21 cellular contexts compared by ENCODE assay signal in the genomic region with DNA sequence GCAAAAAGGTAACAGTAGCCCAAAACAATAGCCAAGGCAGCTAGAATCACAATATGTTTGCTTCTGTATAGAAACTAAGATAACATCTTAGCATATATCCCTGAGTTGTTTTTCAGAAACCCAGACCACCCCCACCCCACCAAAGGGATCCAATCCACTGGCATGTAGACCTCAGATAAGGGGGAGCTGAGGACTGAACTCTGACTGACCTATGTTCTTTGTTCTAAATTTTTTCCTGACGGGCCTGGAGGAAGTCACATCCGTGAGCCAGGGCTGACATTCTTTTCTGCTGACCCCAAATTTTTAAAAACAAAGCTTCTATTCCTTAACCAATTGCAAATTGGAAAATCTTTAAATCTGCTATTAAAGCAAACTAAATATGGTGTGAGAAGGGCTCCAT.
"Had no signal": no experiment of that assay in that cellular context is flagged by ENCODE, and none has a peak within 500 bp of the region (broad histone marks: within the 10 kb centered on the region; RNA-seq: fewer than 3 reads in every experiment).

No MANE protein-coding gene starts in this region.

- H3K27me3 Mint-ChIP-seq: activated CD4-positive, alpha-beta T cell treated with anti-CD3 and anti-CD28 coated beads, Interleukin-2, amount 10 ng/mL, durations not matched to agents 24 days and 14 days; central memory CD8-positive, alpha-beta T cell had no signal

- H3K9me3 ChIP-seq: adrenal gland, body of pancreas, psoas muscle, right lobe of liver, thoracic aorta, upper lobe of right lung had no signal

- H3K36me3 ChIP-seq: adrenal gland, right lobe of liver, thoracic aorta, upper lobe of right lung had no signal

- H3K4me3 ChIP-seq: adrenal gland, body of pancreas, coronary artery, psoas muscle, right lobe of liver, thoracic aorta, upper lobe of right lung had no signal

- H3K4me1 ChIP-seq: adrenal gland, body of pancreas, psoas muscle, right lobe of liver, upper lobe of right lung had no signal

- H3K27ac Mint-ChIP-seq: activated CD4-positive, alpha-beta T cell treated with anti-CD3 and anti-CD28 coated beads, Interleukin-2, amount 10 ng/mL, durations not matched to agents 24 days and 14 days; activated naive CD4-positive, alpha-beta T cell treated with anti-CD3 and anti-CD28 coated beads, Interleukin-2, amount 50 U/mL, for 72 hours; activated T-cell treated with anti-CD3 and anti-CD28 coated beads, Interleukin-2, amount 50 U/mL, for 72 hours; nephron; stimulated activated effector memory CD8-positive, alpha-beta T cell treated with anti-CD3 and anti-CD28 coated beads, Interleukin-12 subunit alpha, Interleukin-12 subunit beta, amount 100 ng/mL, for 72 hours had no signal

- H3K4me3 Mint-ChIP-seq: activated CD4-positive, alpha-beta T cell treated with anti-CD3 and anti-CD28 coated beads, Interleukin-2, amount 10 ng/mL, durations not matched to agents 24 days and 14 days; activated T-cell treated with anti-CD3 and anti-CD28 coated beads, Interleukin-2, amount 50 U/mL, for 72 hours; central memory CD8-positive, alpha-beta T cell; nephron; stimulated activated effector memory CD8-positive, alpha-beta T cell treated with anti-CD3 and anti-CD28 coated beads, Interleukin-12 subunit alpha, Interleukin-12 subunit beta, amount 100 ng/mL, for 72 hours had no signal

- H3K36me3 Mint-ChIP-seq: activated naive CD4-positive, alpha-beta T cell treated with anti-CD3 and anti-CD28 coated beads, Interleukin-2, amount 50 U/mL, for 72 hours; stimulated activated effector memory CD8-positive, alpha-beta T cell treated with anti-CD3 and anti-CD28 coated beads, Interleukin-12 subunit alpha, Interleukin-12 subunit beta, amount 100 ng/mL, for 72 hours had no signal

- DNase-seq: activated CD4-positive, alpha-beta T cell treated with anti-CD3 and anti-CD28 coated beads, Interleukin-2, amount 10 ng/mL, durations not matched to agents 24 days and 14 days; activated CD8-positive, alpha-beta memory T cell treated with anti-CD3 and anti-CD28 coated beads, Interleukin-2, amount 50 U/mL, for 4 hours; activated gamma-delta T cell treated with Interleukin-2 at 50 U/mL for 16 hours; activated T-cell treated with anti-CD3 and anti-CD28 coated beads, Interleukin-2, amount 50 U/mL, for 72 hours; adrenal gland; body of pancreas; effector CD4-positive, alpha-beta T cell; nucleus accumbens; psoas muscle; right lobe of liver; stimulated activated CD4-positive, alpha-beta T cell treated with anti-CD3 and anti-CD28 coated beads, Interleukin-4, amount 100 ng/mL, for 24 hours; T-helper 1 cell; T1000; upper lobe of right lung had no signal

- H3K9me3 Mint-ChIP-seq: nephron had no signal

- H3K4me1 Mint-ChIP-seq: activated CD4-positive, alpha-beta T cell treated with anti-CD3 and anti-CD28 coated beads, Interleukin-2, amount 10 ng/mL, durations not matched to agents 24 days and 14 days; central memory CD8-positive, alpha-beta T cell; stimulated activated effector memory CD8-positive, alpha-beta T cell treated with anti-CD3 and anti-CD28 coated beads, Interleukin-12 subunit alpha, Interleukin-12 subunit beta, amount 100 ng/mL, for 72 hours had no signal

- H3K27me3 ChIP-seq: adrenal gland, body of pancreas, right lobe of liver, upper lobe of right lung had no signal

- H3K27ac ChIP-seq: adrenal gland, body of pancreas, coronary artery, psoas muscle, right lobe of liver, thoracic aorta, upper lobe of right lung had no signal

- ATAC-seq: activated naive CD4-positive, alpha-beta T cell treated with anti-CD3 and anti-CD28 coated beads, Interleukin-2, amount 50 U/mL, for 72 hours; activated T-cell treated with anti-CD3 and anti-CD28 coated beads, Interleukin-2, amount 50 U/mL, for 72 hours; body of pancreas; esophagus mucosa; psoas muscle; right lobe of liver; stimulated activated effector memory CD8-positive, alpha-beta T cell treated with anti-CD3 and anti-CD28 coated beads, Interleukin-12 subunit alpha, Interleukin-12 subunit beta, amount 100 ng/mL, for 72 hours; upper lobe of right lung had no signal
